Comparison of ENCODE assay signal across 7 cellular contexts in genomic region chr5:68711311-68712200, GRCh38.
DNase-seq lines count a peak whose midpoint lies in the region; ATAC-seq and TF ChIP-seq lines count a peak whose summit lies in the region.

No MANE protein-coding gene starts in this region.

- H3K14ac ChIP-seq in mesenchymal stem cell (ENCODE audit: low read length in 2 of 2), result no peak overlapping the region

- no peak for TF ChIP-seq CTCF in ovary (IDR thresholded peaks at IDR 0.05)

- no peak overlapping the region for H2BK12ac ChIP-seq in mesenchymal stem cell (ENCODE audit: low read length in 2 of 2)

- H3K18ac ChIP-seq in mesenchymal stem cell (ENCODE audit: low read depth in 1 of 2, low read length in 2 of 2), result no peak overlapping the region

- H4K8ac ChIP-seq in mesenchymal stem cell (ENCODE audit: low read length), result no peak overlapping the region

- H3K4me2 ChIP-seq in mesenchymal stem cell (ENCODE audit: low read length, poor library complexity, severe bottlenecking), result no peak overlapping the region

- no peak overlapping the region for H3K9ac ChIP-seq in mesenchymal stem cell (ENCODE audit: low read length)

- intact Hi-C loops in ovary (cut with DNase I), result loop anchor here in 1 of 4 donors (2.0 kb wide), 1 partner anchor 19 kb away; no protein-coding TSS in a partner anchor

- DNase-seq in NCI-H524 (lab: John Stamatoyannopoulos, UW) (peak; percentile 35 to 84), mesenchymal stem cell (peak; percentile 75), ovary (no peak), A172 (ENCODE audit: low spot score) (no peak)
- no peak for DNase-seq in effector CD8-positive, alpha-beta T cell (lab: John Stamatoyannopoulos, UW)

- no peak overlapping the region for H2BK5ac ChIP-seq in mesenchymal stem cell (ENCODE audit: low read depth, low read length, poor library complexity, severe bottlenecking)

- H3K4me3 ChIP-seq in mesenchymal stem cell (ENCODE audit: insufficient read depth in 1 of 2, low read depth in 1 of 2, low read length in 2 of 2), result no peak overlapping the region
- no peak overlapping the region for H3K4me3 ChIP-seq in ovary

- no peak overlapping the region for H4K91ac ChIP-seq in mesenchymal stem cell (ENCODE audit: low read length)

- WGBS in mesenchymal stem cell, result 52% methylated on average over 6 of the region's 6 CpGs
- 73 to 85% (median 74%) methylated on average over 6 of the region's 6 CpGs for WGBS in ovary, 3 donors

- H2BK120ac ChIP-seq in mesenchymal stem cell (ENCODE audit: low read depth, low read length), result no peak overlapping the region

- no peaks in the 10 kb centered on the region for H3K36me3 ChIP-seq in mesenchymal stem cell (ENCODE audit: control insufficient read depth in 1 of 2, insufficient read depth in 2 of 2, low read depth in 1 of 2, low read length in 2 of 2)
- H3K36me3 ChIP-seq in ovary, result no peaks in the 10 kb centered on the region

- H3K79me1 ChIP-seq in mesenchymal stem cell (replicated peaks; ENCODE audit: low read length, poor library complexity, severe bottlenecking), result no peaks in the 10 kb centered on the region

- no peak overlapping the region for H2AK5ac ChIP-seq in mesenchymal stem cell (ENCODE audit: low read length, severe bottlenecking)

- no peak overlapping the region for H3K4ac ChIP-seq in mesenchymal stem cell (ENCODE audit: low read depth in 1 of 2, low read length in 2 of 2)

- no peaks in the 10 kb centered on the region for H3K9me3 ChIP-seq in mesenchymal stem cell (ENCODE audit: control insufficient read depth, low read length)
- H3K9me3 ChIP-seq in ovary, result no peaks in the 10 kb centered on the region

- no peak for TF ChIP-seq POLR2A in ovary (IDR thresholded peaks at IDR 0.05)

- H3K23ac ChIP-seq in mesenchymal stem cell (ENCODE audit: low read length in 2 of 2), result no peak overlapping the region

- ATAC-seq in GM18868 (IDR thresholded peaks at IDR 0.05; ENCODE audit: unreplicated experiment), result peak; percentile 95
- peak; percentile 95 for ATAC-seq in GM21825 (IDR thresholded peaks at IDR 0.05; ENCODE audit: unreplicated experiment)

- H3K27me3 ChIP-seq in mesenchymal stem cell (ENCODE audit: control insufficient read depth in 1 of 2, insufficient read depth in 1 of 2, low read length in 2 of 2) (no peaks in the 10 kb centered on the region), ovary (no peaks in the 10 kb centered on the region)

- no peak for TF ChIP-seq EP300 in ovary (IDR thresholded peaks at IDR 0.05)

- no peak overlapping the region for H2AFZ ChIP-seq in mesenchymal stem cell (ENCODE audit: low read depth, low read length)

- peaks cover 2% of the 10 kb centered on the region for H3K4me1 ChIP-seq in mesenchymal stem cell (ENCODE audit: control insufficient read depth, insufficient read depth, low read depth, low read length)
- no peaks in the 10 kb centered on the region for H3K4me1 ChIP-seq in ovary (ENCODE audit: insufficient read depth)

- H2BK15ac ChIP-seq in mesenchymal stem cell (ENCODE audit: low read depth, poor library complexity, severe bottlenecking), result no peak overlapping the region

- H3K27ac ChIP-seq in mesenchymal stem cell (ENCODE audit: low read length, poor library complexity, severe bottlenecking) (no peak overlapping the region), ovary (no peak overlapping the region)

Comparison
In these comparisons a context has a peak if more than half of its experiments do, and no peak if none do; other contexts are left out.
1. DNase-seq: peak in NCI-H524 (2 of 2) and mesenchymal stem cell (single experiment); none in ovary (0 of 5), A172 (single experiment) and effector CD8-positive, alpha-beta T cell (single experiment).